ENCODE assay signal across 1 cellular context in genomic region chr10:72663971-72664370, GRCh38.
TF ChIP-seq lines count a peak whose summit lies in the region.

No MANE protein-coding gene starts in this region.

TF ChIP-seq in K562, 482 proteins besides CTCF, POLR2A, EP300 and RAD21:
- TF ChIP-seq TBL1XR1 (IDR thresholded peaks at IDR 0.05; ENCODE audit: low read length in 2 of 2) (no peak), ZZZ3 (IDR thresholded peaks at IDR 0.05) (no peak), PATZ1 (CRISPR knock-in tag; IDR thresholded peaks at IDR 0.05; ENCODE audit: borderline replicate concordance) (no peak), TGIF2 (CRISPR knock-in tag; IDR thresholded peaks at IDR 0.05) (no peak), STAT5A (IDR thresholded peaks at IDR 0.05; ENCODE audit: borderline replicate concordance, low read length) (no peak), TOE1 (IDR thresholded peaks at IDR 0.05; ENCODE audit: borderline replicate concordance) (no peak), TOE1 (CRISPR knock-in tag; IDR thresholded peaks at IDR 0.05; ENCODE audit: borderline replicate concordance, low read depth) (no peak), DDX20 (tag; IDR thresholded peaks at IDR 0.05; ENCODE audit: low read depth) (no peak), MIER1 (IDR thresholded peaks at IDR 0.05; ENCODE audit: low read depth) (no peak), E2F1 (CRISPR knock-in tag; IDR thresholded peaks at IDR 0.05) (no peak), CBFA2T3 (IDR thresholded peaks at IDR 0.05) (no peak), FOXJ2 (tag; IDR thresholded peaks at IDR 0.05) (no peak), BRF2 (IDR thresholded peaks at IDR 0.05; ENCODE audit: borderline replicate concordance, insufficient read depth, insufficient read length) (no peak), RBM22 (IDR thresholded peaks at IDR 0.05; ENCODE audit: low read depth, low read length, poor library complexity, severe bottlenecking) (no peak), ZNF23 (CRISPR knock-in tag; IDR thresholded peaks at IDR 0.05) (no peak), RFX7 (CRISPR knock-in tag; IDR thresholded peaks at IDR 0.05) (no peak), POLR2B (IDR thresholded peaks at IDR 0.05; ENCODE audit: low read depth, partially characterized antibody) (no peak), GABPB1 (CRISPR knock-in tag; IDR thresholded peaks at IDR 0.05) (no peak)
